Comparison of ENCODE assay signal across 8 cellular contexts in genomic region chr11:1335811-1336761, GRCh38. TPM values are rescaled to one million over a fixed set of nuclear protein-coding genes. Genes with fewer than 3 reads are reported as not detected.
A peak's percentile ranks its signal among the peaks of the same experiment; 100 is the strongest.
DNase-seq lines count a peak whose midpoint lies in the region; ATAC-seq and TF ChIP-seq lines count a peak whose summit lies in the region.

No MANE protein-coding gene starts in this region.

- ATAC-seq in SK-N-SH treated with all-trans-retinoic acid at 6 μM for 48 hours: no peak; the same call in 2 of the 3 replicates
- peak; percentile 40 for ATAC-seq in Panc1
- ATAC-seq in omental fat pad (ENCODE audit: low FRiP score): peak; percentile 75
- peak; percentile 57 to 85 for ATAC-seq in upper lobe of left lung (ENCODE audit: low FRiP score in 2 of 2)
- no peak for ATAC-seq in GM18519 (IDR thresholded peaks at IDR 0.05; ENCODE audit: low FRiP score, unreplicated experiment)

- POLR2A ChIA-PET in SK-N-SH (lab: Yijun Ruan, JAX): no interaction called here
- POLR2A ChIA-PET in Panc1 (lab: Charles Lee): no interaction called here

- H3K4me2 ChIP-seq in SK-N-SH: peak overlapping the region; percentile 69

- peaks cover 10% of the 10 kb centered on the region for H3K4me1 Mint-ChIP-seq in activated naive CD4-positive, alpha-beta T cell treated with anti-CD3 and anti-CD28 coated beads for 36 hours (ENCODE audit: low read depth)

- TF ChIP-seq POLR2A in upper lobe of left lung (IDR thresholded peaks at IDR 0.05): no peak

- H3K27me3 ChIP-seq in SK-N-SH (ENCODE audit: insufficient read depth): no peaks in the 10 kb centered on the region
- 0 out of 2 replicates have a peak, but pooled peaks cover 2% of the 10 kb centered on the region for H3K27me3 ChIP-seq in Panc1 (ENCODE audit: control insufficient read depth, insufficient read depth, low read length)
- H3K27me3 ChIP-seq in upper lobe of left lung: no peaks in the 10 kb centered on the region

- H3K4me3 ChIP-seq in SK-N-SH (ENCODE audit: low read depth in 2 of 2, low read length in 1 of 2): peak overlapping the region; percentile 26 to 39; a peak in 2 of 4 replicates
- H3K4me3 ChIP-seq in Panc1 (ENCODE audit: low read depth in 2 of 2, low read length in 2 of 2): peak overlapping the region; percentile 43 to 68
- peak overlapping the region; percentile 41 to 58 (median 52) for H3K4me3 ChIP-seq in upper lobe of left lung

- H3F3A ChIP-seq in SK-N-SH (replicated peaks; ENCODE audit: insufficient read depth): no peaks in the 10 kb centered on the region

- no peak overlapping the region for H3K9ac ChIP-seq in SK-N-SH

- H3K27ac ChIP-seq in SK-N-SH (ENCODE audit: low read depth in 2 of 2, low read length in 1 of 2) (no peak overlapping the region), Panc1 (ENCODE audit: low read length) (peak overlapping the region; percentile 63), upper lobe of left lung (peak overlapping the region; percentile 79 to 87 (median 85))

- TF ChIP-seq EP300 in SK-N-SH (IDR thresholded peaks at IDR 0.05; ENCODE audit: borderline replicate concordance in 1 of 2, low read depth in 1 of 2, low read length in 1 of 2) (no peak), upper lobe of left lung (IDR thresholded peaks at IDR 0.05) (peak in 1 of 4 donors; percentile 54)

- H3K36me3 ChIP-seq in SK-N-SH (replicated peaks in 1 of 2; ENCODE audit: control insufficient read depth in 1 of 2, insufficient read depth in 2 of 2, low read length in 1 of 2) (no peaks in the 10 kb centered on the region), Panc1 (ENCODE audit: control insufficient read depth, insufficient read depth, low read length) (no peaks in the 10 kb centered on the region), upper lobe of left lung (no peaks in the 10 kb centered on the region)

- H3K27ac Mint-ChIP-seq in activated naive CD4-positive, alpha-beta T cell treated with anti-CD3 and anti-CD28 coated beads for 36 hours: peak overlapping the region; percentile 56

- peaks cover 6% of the 10 kb centered on the region for H3K9me3 Mint-ChIP-seq in activated naive CD4-positive, alpha-beta T cell treated with anti-CD3 and anti-CD28 coated beads for 36 hours

- H4K20me1 ChIP-seq in SK-N-SH (ENCODE audit: insufficient read depth): no peaks in the 10 kb centered on the region

- intact Hi-C loops in Panc1 (cut with micrococcal nuclease; ENCODE audit: unreplicated experiment): no loop called here
- intact Hi-C loops in activated naive CD4-positive, alpha-beta T cell treated with anti-CD3 and anti-CD28 coated beads for 36 hours (cut with micrococcal nuclease): loop anchor here (1.0 to 5.0 kb wide), 4 partner anchors 27 to 74 kb away; partner anchors contain the start of genes BRSK2 and TOLLIP

- no peak for TF ChIP-seq RAD21 in SK-N-SH (IDR thresholded peaks at IDR 0.05; ENCODE audit: low read length)

- DNase-seq in SK-N-SH (peak; percentile 84), Panc1 (ENCODE audit: low read depth, low spot score) (no peak), glomerular visceral epithelial cell (ENCODE audit: extremely low spot score) (peak; percentile 37), omental fat pad (ENCODE audit: low spot score) (peak; percentile 32), upper lobe of left lung (peak; percentile 87 to 88)
- peak; percentile 70 for DNase-seq in activated naive CD4-positive, alpha-beta T cell treated with anti-CD3 and anti-CD28 coated beads for 36 hours

- 4% methylated on average over 35 of the region's 66 CpGs for WGBS in SK-N-SH (ENCODE audit: low lambda C conversion rate)
- WGBS in upper lobe of left lung, 2 donors: 1% methylated on average over 18 to 27 of the region's 66 CpGs

- peaks cover 3% of the 10 kb centered on the region for H3K27me3 Mint-ChIP-seq in activated naive CD4-positive, alpha-beta T cell treated with anti-CD3 and anti-CD28 coated beads for 36 hours (ENCODE audit: low read depth)

- H3K4me3 Mint-ChIP-seq in activated naive CD4-positive, alpha-beta T cell treated with anti-CD3 and anti-CD28 coated beads for 36 hours: peak overlapping the region; percentile 76

- H3K9me3 ChIP-seq in SK-N-SH (no peaks in the 10 kb centered on the region), Panc1 (ENCODE audit: control insufficient read depth, insufficient read depth, low read depth, low read length) (no peaks in the 10 kb centered on the region), upper lobe of left lung (no peaks in the 10 kb centered on the region)

- H3K36me3 Mint-ChIP-seq in activated naive CD4-positive, alpha-beta T cell treated with anti-CD3 and anti-CD28 coated beads for 36 hours (ENCODE audit: low read depth): peaks cover 2% of the 10 kb centered on the region

- TF ChIP-seq CTCF in SK-N-SH (IDR thresholded peaks at IDR 0.05) (no peak), Panc1 (IDR thresholded peaks at IDR 0.05) (no peak), omental fat pad (IDR thresholded peaks at IDR 0.05) (no peak), upper lobe of left lung (IDR thresholded peaks at IDR 0.05) (no peak)

- no peaks in the 10 kb centered on the region for H3K79me2 ChIP-seq in SK-N-SH (ENCODE audit: insufficient read depth)

- H3K9me2 ChIP-seq in SK-N-SH: no peaks in the 10 kb centered on the region

- H2AFZ ChIP-seq in SK-N-SH (ENCODE audit: low read depth): peak overlapping the region; percentile 68

- H3K4me1 ChIP-seq in SK-N-SH (ENCODE audit: control insufficient read depth in 1 of 2, insufficient read depth in 2 of 2, low read depth in 1 of 2, low read length in 1 of 2) (peaks cover 8 to 10% of the 10 kb centered on the region in 2 experiments; a peak in 2 of 4 replicates), Panc1 (ENCODE audit: control insufficient read depth, insufficient read depth, low read length) (peaks cover 10% of the 10 kb centered on the region), upper lobe of left lung (peaks cover 13 to 33% (median 21%) of the 10 kb centered on the region in 4 donors)

- CTCF ChIA-PET in SK-N-SH (lab: Yijun Ruan, JAX) (no interaction called here), Panc1 (lab: Charles Lee) (interaction anchor here (0.6 kb wide), 1 partner anchor 50 kb away, joined by 8 read pairs; no protein-coding TSS in a partner anchor)
- CTCF ChIA-PET in activated naive CD4-positive, alpha-beta T cell treated with anti-CD3 and anti-CD28 coated beads for 36 hours (lab: Charles Lee): interaction anchor here (0.9 kb wide), 1 partner anchor 53 kb away, joined by 3 read pairs; the partner anchor contains the start of gene BRSK2

- in situ Hi-C loops in Panc1 (cut with HindIII; ENCODE audit: low pct_unique_long_range_greater_than_20kb, low sequenced_read_pairs): no loop called here

- BruUV-seq in Panc1 (replicated peaks; lab: Mats Ljungman, UMichigan): no TSS peak

TF ChIP-seq in SK-N-SH, 30 proteins besides CTCF, POLR2A, EP300 and RAD21 (continues in another document):
- no peak for TF ChIP-seq EZH2phosphoT487 (IDR thresholded peaks at IDR 0.05; ENCODE audit: borderline replicate concordance, low read depth)
- TF ChIP-seq MXI1 (IDR thresholded peaks at IDR 0.05; ENCODE audit: low read depth, low read length): no peak
- TF ChIP-seq, protein P1, sequence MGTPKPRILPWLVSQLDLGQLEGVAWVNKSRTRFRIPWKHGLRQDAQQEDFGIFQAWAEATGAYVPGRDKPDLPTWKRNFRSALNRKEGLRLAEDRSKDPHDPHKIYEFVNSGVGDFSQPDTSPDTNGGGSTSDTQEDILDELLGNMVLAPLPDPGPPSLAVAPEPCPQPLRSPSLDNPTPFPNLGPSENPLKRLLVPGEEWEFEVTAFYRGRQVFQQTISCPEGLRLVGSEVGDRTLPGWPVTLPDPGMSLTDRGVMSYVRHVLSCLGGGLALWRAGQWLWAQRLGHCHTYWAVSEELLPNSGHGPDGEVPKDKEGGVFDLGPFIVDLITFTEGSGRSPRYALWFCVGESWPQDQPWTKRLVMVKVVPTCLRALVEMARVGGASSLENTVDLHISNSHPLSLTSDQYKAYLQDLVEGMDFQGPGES (IDR thresholded peaks at IDR 0.05; ENCODE audit: low read depth, low read length): no peak
- TF ChIP-seq RCOR1 (IDR thresholded peaks at IDR 0.05; ENCODE audit: low read length): no peak

TF ChIP-seq in SK-N-SH treated with all-trans-retinoic acid at 6 μM for 48 hours, 23 proteins besides CTCF, POLR2A, EP300 and RAD21:
- TF ChIP-seq, protein P2, sequence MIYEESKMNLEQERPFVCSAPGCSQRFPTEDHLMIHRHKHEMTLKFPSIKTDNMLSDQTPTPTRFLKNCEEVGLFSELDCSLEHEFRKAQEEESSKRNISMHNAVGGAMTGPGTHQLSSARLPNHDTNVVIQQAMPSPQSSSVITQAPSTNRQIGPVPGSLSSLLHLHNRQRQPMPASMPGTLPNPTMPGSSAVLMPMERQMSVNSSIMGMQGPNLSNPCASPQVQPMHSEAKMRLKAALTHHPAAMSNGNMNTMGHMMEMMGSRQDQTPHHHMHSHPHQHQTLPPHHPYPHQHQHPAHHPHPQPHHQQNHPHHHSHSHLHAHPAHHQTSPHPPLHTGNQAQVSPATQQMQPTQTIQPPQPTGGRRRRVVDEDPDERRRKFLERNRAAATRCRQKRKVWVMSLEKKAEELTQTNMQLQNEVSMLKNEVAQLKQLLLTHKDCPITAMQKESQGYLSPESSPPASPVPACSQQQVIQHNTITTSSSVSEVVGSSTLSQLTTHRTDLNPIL (CRISPR knock-in tag; IDR thresholded peaks at IDR 0.05; ENCODE audit: low read depth): no peak
- TF ChIP-seq ARNTL (CRISPR knock-in tag; IDR thresholded peaks at IDR 0.05; ENCODE audit: borderline replicate concordance, low read depth) (no peak), ZNF70 (CRISPR knock-in tag; IDR thresholded peaks at IDR 0.05) (no peak)

RNA-seq across cellular contexts. Expression of gene TOLLIP, which starts 26.7 kb away (rescaled TPM):
- 42.6 and 55.4 TPM in 2 replicates for polyA plus RNA-seq in SK-N-SH (2012; rRNA removed)
- 21.1 and 39.4 TPM in 2 replicates for polyA plus RNA-seq in SK-N-SH (2012; cell fraction: cytosol; rRNA removed)
- polyA plus RNA-seq in SK-N-SH (2012; cell fraction: nucleus; rRNA removed): 37.6 and 42.4 TPM in 2 replicates
- total RNA-seq in Panc1 (2021; ENCODE audit: unreplicated experiment): 141 TPM
- 222 TPM for polyA plus RNA-seq in Panc1 (2012; ENCODE audit: insufficient read length)
- total RNA-seq in activated naive CD4-positive, alpha-beta T cell treated with anti-CD3 and anti-CD28 coated beads for 36 hours: 10 to 100 TPM; 19.9 to 21.7 TPM
- 10 to 100 TPM; 33.6 to 52.8 (median 39.9) TPM for total RNA-seq in omental fat pad
- 10 to 100 TPM; 39.5 to 97.4 (median 53.4) TPM for total RNA-seq in upper lobe of left lung

RNA-seq across cellular contexts. Expression of gene BRSK2, which starts 53.6 kb away (rescaled TPM):
- polyA plus RNA-seq in SK-N-SH (2012; rRNA removed): 0.64 and 0.80 TPM in 2 replicates
- 0.26 and 0.68 TPM in 2 replicates for polyA plus RNA-seq in SK-N-SH (2012; cell fraction: cytosol; rRNA removed)
- polyA plus RNA-seq in SK-N-SH (2012; cell fraction: nucleus; rRNA removed): 1.1 and 3.0 TPM in 2 replicates
- 32.2 TPM for total RNA-seq in Panc1 (2021; ENCODE audit: unreplicated experiment)
- 47.7 TPM for polyA plus RNA-seq in Panc1 (2012; ENCODE audit: insufficient read length)
- total RNA-seq in activated naive CD4-positive, alpha-beta T cell treated with anti-CD3 and anti-CD28 coated beads for 36 hours: under 1 TPM; 0.17 to 0.44 TPM
- 1 to 10 TPM in 1 of 4 donors, under 1 TPM in 2, not detected in 1; 0.72 to 1.6 (median 0.82) TPM for total RNA-seq in omental fat pad
- under 1 TPM in 4 of 6 donors, not detected in 2; 0.11 to 0.54 (median 0.25) TPM for total RNA-seq in upper lobe of left lung

Comparison
In these comparisons a context has a peak if more than half of its experiments do, and no peak if none do; other contexts are left out.
1. H3K27ac ChIP-seq: peak in Panc1 (single experiment) and upper lobe of left lung (4 of 4); none in SK-N-SH (0 of 2).
2. ATAC-seq: peak in Panc1 (single experiment), omental fat pad (single experiment) and upper lobe of left lung (2 of 2); none in SK-N-SH treated with all-trans-retinoic acid at 6 μM for 48 hours (single experiment) and GM18519 (single experiment).
3. RNA of gene BRSK2, which starts 53.6 kb away (total RNA-seq): 32.2 TPM in Panc1 (single experiment); 0.72 to 1.6 TPM in omental fat pad, 0.17 to 0.44 TPM in activated naive CD4-positive, alpha-beta T cell treated with anti-CD3 and anti-CD28 coated beads for 36 hours and 0.11 to 0.54 TPM in upper lobe of left lung; every median in the first group is over 10 times any median in the second.
4. Peak in every context shown above with its lines, with median percentiles within 50 percentile points of each other: H3K4me3 ChIP-seq.